8 cellular contexts compared by ENCODE assay signal in the genomic region with DNA sequence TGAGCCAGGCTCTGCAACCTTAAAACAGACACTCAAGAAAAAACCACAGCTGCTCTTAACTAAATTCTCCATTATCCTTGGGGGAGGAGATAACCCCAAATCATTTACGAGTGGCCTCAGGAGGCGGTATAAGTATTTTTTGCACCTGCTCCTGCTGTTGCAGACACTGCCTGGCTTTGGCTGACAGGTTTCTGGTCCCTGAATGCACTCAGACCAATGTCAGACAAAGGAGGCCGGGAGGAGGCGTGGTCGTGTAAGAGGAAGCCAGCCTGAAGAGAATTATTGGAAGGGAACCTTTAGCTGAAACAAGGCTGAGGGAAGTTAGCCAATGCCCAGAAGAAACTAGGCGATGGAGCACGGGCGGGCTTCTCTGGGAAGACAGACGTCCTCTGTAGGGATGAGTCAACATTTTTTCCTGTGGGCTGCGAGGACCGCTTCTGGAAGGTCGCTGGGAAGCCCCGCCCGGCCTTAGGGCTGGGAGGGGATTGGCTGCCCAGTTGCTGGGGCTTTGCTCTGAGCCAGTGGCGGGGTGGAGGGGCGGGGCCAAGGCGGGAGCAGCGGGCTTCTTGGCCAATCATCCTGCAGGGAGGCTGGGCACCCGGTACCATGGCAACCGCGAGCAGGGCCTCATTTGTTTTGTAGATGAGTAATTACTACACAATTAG.
DNase-seq lines count a peak whose midpoint lies in the region; ATAC-seq and TF ChIP-seq lines count a peak whose summit lies in the region.

No MANE protein-coding gene starts in this region.

- intact Hi-C loops in Panc1 (cut with micrococcal nuclease; ENCODE audit: unreplicated experiment) (no loop called here), heart right ventricle (cut with DNase I) (loop anchor here in 5 of 10 donors (5.0 to 10.0 kb wide), 6 partner anchors 35 to 408 kb away; a partner anchor contains a TSS)

- H3K4me1 ChIP-seq in Panc1 (ENCODE audit: control insufficient read depth, insufficient read depth, low read length) (no peaks in the 10 kb centered on the region), heart right ventricle (peaks cover 5 to 61% (median 26%) of the 10 kb centered on the region in 9 donors)

- TF ChIP-seq CTCF in Panc1 (IDR thresholded peaks at IDR 0.05): no peak
- no peak for TF ChIP-seq CTCF in astrocyte of the cerebellum (IDR thresholded peaks at IDR 0.05; ENCODE audit: low read depth, low read length, missing control alignments)
- TF ChIP-seq CTCF in heart right ventricle (IDR thresholded peaks at IDR 0.05): peak in 2 of 9 donors; percentile 23 to 25
- TF ChIP-seq CTCF in omental fat pad (IDR thresholded peaks at IDR 0.05): no peak

- ATAC-seq in Panc1 (peak; percentile 94), heart right ventricle (peak; percentile 97 to 99 (median 98)), omental fat pad (ENCODE audit: low FRiP score) (peak; percentile 99), HG03139 (IDR thresholded peaks at IDR 0.05; ENCODE audit: unreplicated experiment) (no peak), HG02763 (IDR thresholded peaks at IDR 0.05; ENCODE audit: unreplicated experiment) (no peak)

- H3K27ac ChIP-seq in Panc1 (ENCODE audit: low read length) (no peak overlapping the region), heart right ventricle (peak overlapping the region; percentile 44 to 93 (median 87))

- no TSS peak for BruUV-seq in Panc1 (replicated peaks; lab: Mats Ljungman, UMichigan)

- H3K36me3 ChIP-seq in Panc1 (ENCODE audit: control insufficient read depth, insufficient read depth, low read length) (no peaks in the 10 kb centered on the region), heart right ventricle (peaks cover 0 to 4% (median 0%) of the 10 kb centered on the region in 9 donors)

- H3K27me3 ChIP-seq in Panc1 (ENCODE audit: control insufficient read depth, insufficient read depth, low read length) (no peaks in the 10 kb centered on the region), heart right ventricle (no peaks in the 10 kb centered on the region)

- H3K9me3 ChIP-seq in Panc1 (ENCODE audit: control insufficient read depth, insufficient read depth, low read depth, low read length): no peaks in the 10 kb centered on the region
- no peaks in the 10 kb centered on the region for H3K9me3 ChIP-seq in heart right ventricle

- H3K4me3 ChIP-seq in Panc1 (ENCODE audit: low read depth in 2 of 2, low read length in 2 of 2) (peak overlapping the region; percentile 25 to 44), astrocyte of the cerebellum (ENCODE audit: low read depth, low read length) (peak overlapping the region; percentile 22), heart right ventricle (peak overlapping the region in 8 of 10 donors; percentile 2 to 58 (median 44))

- DNase-seq in DMS79 treated with DMSO at 0.1 percent for 48 hours (lab: John Stamatoyannopoulos, UW) (peak; percentile 90), KBM-7 (peak; percentile 39), Panc1 (ENCODE audit: low read depth, low spot score) (no peak), astrocyte of the cerebellum (ENCODE audit: low read depth) (peak; percentile 97), heart right ventricle (peak; percentile 97 to 98), omental fat pad (ENCODE audit: low spot score) (peak; percentile 92)

- CTCF ChIA-PET in Panc1 (lab: Charles Lee): no interaction called here

- WGBS in heart right ventricle, 2 donors: 2 to 7% methylated on average over 21 of the region's 21 CpGs

- POLR2A ChIA-PET in Panc1 (lab: Charles Lee): interaction anchor here (0.7 kb wide), 1 partner anchor 9 kb away, joined by 3 read pairs; no protein-coding TSS in a partner anchor

- in situ Hi-C loops in KBM-7 (cut with MboI; ENCODE audit: low pct_unique_long_range_greater_than_20kb, low sequenced_read_pairs): no loop called here
- in situ Hi-C loops in Panc1 (cut with HindIII; ENCODE audit: low pct_unique_long_range_greater_than_20kb, low sequenced_read_pairs): no loop called here
- in situ Hi-C loops in astrocyte of the cerebellum (cut with HindIII; ENCODE audit: low sequenced_read_pairs): no loop called here

Comparison
In these comparisons a context has a peak if more than half of its experiments do, and no peak if none do; other contexts are left out.
1. ATAC-seq: peak in Panc1 (single experiment), heart right ventricle (8 of 8) and omental fat pad (single experiment); none in HG03139 (single experiment) and HG02763 (single experiment).
2. Peak in every context shown above with its lines, with median percentiles within 50 percentile points of each other: H3K4me3 ChIP-seq.